In genomic region chr2:129092871-129093385, GRCh38 we compare ENCODE assay signal across 21 cellular contexts.
DNase-seq lines count a peak whose midpoint lies in the region; ATAC-seq and TF ChIP-seq lines count a peak whose summit lies in the region.
"Had no signal": no experiment of that assay in that cellular context is flagged by ENCODE, and none has a peak within 500 bp of the region (broad histone marks: within the 10 kb centered on the region; RNA-seq: fewer than 3 reads in every experiment).

No MANE protein-coding gene starts in this region.

- no peak for ATAC-seq in T-helper 17 cell
- ATAC-seq in HG02981 (IDR thresholded peaks at IDR 0.05; ENCODE audit: unreplicated experiment): no peak
- ATAC-seq: left ventricle myocardium superior, SK-N-SH treated with all-trans-retinoic acid at 6 μM for 48 hours had no signal

- H3K27me3 Mint-ChIP-seq in nephron (ENCODE audit: low read depth) (no peaks in the 10 kb centered on the region), T-helper 17 cell (no peaks in the 10 kb centered on the region)
- H3K27me3 Mint-ChIP-seq: CD8-positive, alpha-beta memory T cell had no signal

- H3K9me3 ChIP-seq in T-helper 17 cell (ENCODE audit: control insufficient read depth, low read length, poor library complexity, severe bottlenecking): no peaks in the 10 kb centered on the region
- H3K9me3 ChIP-seq: adrenal gland, MG63 had no signal

- H3K36me3 Mint-ChIP-seq in nephron (ENCODE audit: low read depth): no peaks in the 10 kb centered on the region
- H3K36me3 Mint-ChIP-seq in T-helper 17 cell (ENCODE audit: low read depth): no peaks in the 10 kb centered on the region
- H3K36me3 Mint-ChIP-seq: CD8-positive, alpha-beta memory T cell had no signal

- H3K27ac Mint-ChIP-seq in nephron (peak overlapping the region in 2 of 3 experiments; percentile 42 to 50), T-helper 17 cell (no peak overlapping the region)
- H3K27ac Mint-ChIP-seq: activated B cell treated with CpG ODN at 0.5 μM for 24 hours; CD8-positive, alpha-beta memory T cell had no signal

- H3K4me1 Mint-ChIP-seq in nephron (peaks cover 5% of the 10 kb centered on the region), T-helper 17 cell (no peaks in the 10 kb centered on the region)
- H3K4me1 Mint-ChIP-seq: activated B cell treated with CpG ODN at 0.5 μM for 24 hours; CD8-positive, alpha-beta memory T cell; neural crest cell had no signal

- no peak overlapping the region for H3K4me3 Mint-ChIP-seq in nephron
- no peak overlapping the region for H3K4me3 Mint-ChIP-seq in T-helper 17 cell
- H3K4me3 Mint-ChIP-seq: activated B cell treated with CpG ODN at 0.5 μM for 24 hours; CD8-positive, alpha-beta memory T cell; neural crest cell had no signal

- DNase-seq in DMS79 treated with DMSO at 0.1 percent for 48 hours (lab: John Stamatoyannopoulos, UW) (peak; percentile 97), NCI-H187 treated with DMSO at 0.1 percent for 48 hours (lab: John Stamatoyannopoulos, UW) (peak; percentile 81), NCI-H510A treated with DMSO at 0.1 percent for 48 hours (lab: John Stamatoyannopoulos, UW) (peak; percentile 97), T-helper 17 cell (no peak)
- no peak for DNase-seq in stimulated activated CD4-positive, alpha-beta T cell treated with anti-CD3 and anti-CD28 coated beads, Interleukin-4, amount 100 ng/mL, for 4 hours
- DNase-seq: activated B cell treated with CpG ODN at 0.5 μM for 24 hours; activated CD4-positive, alpha-beta T cell treated with anti-CD3 and anti-CD28 coated beads, Interleukin-2, amount 50 U/mL, for 48 hours; activated T-cell treated with anti-CD3 and anti-CD28 coated beads for 4 hours; adrenal gland; CD8-positive, alpha-beta memory T cell; glutamatergic neuron; left ventricle myocardium superior; MG63; midbrain; RPMI8226; stimulated activated naive CD4-positive, alpha-beta T cell; T1000 had no signal

- H3K9me3 Mint-ChIP-seq in nephron: peaks cover 4% of the 10 kb centered on the region
- H3K9me3 Mint-ChIP-seq: activated B cell treated with CpG ODN at 0.5 μM for 24 hours, neural crest cell had no signal

- TF ChIP-seq CTCF in nephron (IDR thresholded peaks at IDR 0.05; ENCODE audit: unreplicated experiment in 3 of 3): no peak

Comparison
In these comparisons a context has a peak if more than half of its experiments do, and no peak if none do; other contexts are left out.
1. DNase-seq: peak in DMS79 treated with DMSO at 0.1 percent for 48 hours (single experiment), NCI-H187 treated with DMSO at 0.1 percent for 48 hours (single experiment) and NCI-H510A treated with DMSO at 0.1 percent for 48 hours (single experiment); none in T-helper 17 cell (0 of 3) and stimulated activated CD4-positive, alpha-beta T cell treated with anti-CD3 and anti-CD28 coated beads, Interleukin-4, amount 100 ng/mL, for 4 hours (0 of 2).